Comparison of ENCODE assay signal across 33 cellular contexts in genomic region chr1:240905225-240905765, GRCh38.
"Had no signal": no experiment of that assay in that cellular context is flagged by ENCODE, and none has a peak within 500 bp of the region (broad histone marks: within the 10 kb centered on the region; RNA-seq: fewer than 3 reads in every experiment).

No MANE protein-coding gene starts in this region.

- FAIRE-seq: astrocyte, colon, TTC549 had no signal

- DNase-seq: activated B cell treated with CpG ODN at 0.5 μM for 24 hours; activated CD4-positive, alpha-beta memory T cell treated with anti-CD3 and anti-CD28 coated beads for 36 hours; activated CD4-positive, alpha-beta T cell treated with anti-CD3 and anti-CD28 coated beads for 4 hours; activated CD4-positive, alpha-beta T cell treated with anti-CD3 and anti-CD28 coated beads, Interleukin-2, amount 10 ng/mL, durations not matched to agents 24 days and 14 days; activated CD4-positive, alpha-beta T cell treated with anti-CD3 and anti-CD28 coated beads, Interleukin-2, amount 50 U/mL, for 1 hour; activated CD4-positive, alpha-beta T cell treated with anti-CD3 and anti-CD28 coated beads, Interleukin-2, amount 50 U/mL, for 4 hours; activated CD4-positive, CD25-positive, alpha-beta regulatory T cell treated with anti-CD3 and anti-CD28 coated beads, Interleukin-2, amount 50 U/mL, for 72 hours; activated CD8-positive, alpha-beta memory T cell treated with anti-CD3 and anti-CD28 coated beads, Interleukin-2, amount 50 U/mL, for 4 hours; activated CD8-positive, alpha-beta T cell treated with anti-CD3 and anti-CD28 coated beads for 36 hours; activated effector memory CD4-positive, alpha-beta T cell treated with anti-CD3 and anti-CD28 coated beads, Interleukin-2, amount 50 U/mL, for 16 hours; activated gamma-delta T cell treated with Interleukin-2 at 50 U/mL for 16 hours; activated naive CD4-positive, alpha-beta T cell; activated naive CD4-positive, alpha-beta T cell treated with anti-CD3 and anti-CD28 coated beads for 36 hours; activated naive CD4-positive, alpha-beta T cell treated with anti-CD3 and anti-CD28 coated beads, Interleukin-2, amount 50 U/mL, for 16 hours; activated naive CD8-positive, alpha-beta T cell treated with anti-CD3 and anti-CD28 coated beads for 36 hours; activated T-cell treated with anti-CD3 and anti-CD28 coated beads for 4 hours; activated T-cell treated with anti-CD3 and anti-CD28 coated beads, Interleukin-2, amount 50 U/mL, for 1 hour; activated T-cell treated with anti-CD3 and anti-CD28 coated beads, Interleukin-2, amount 50 U/mL, for 4 hours; activated T-cell treated with anti-CD3 and anti-CD28 coated beads, Interleukin-2, amount 50 U/mL, for 72 hours; adrenal gland; amniotic stem cell; aorta; body of pancreas; brain microvascular endothelial cell; central memory CD4-positive, alpha-beta T cell; T-helper 2 cell; T-helper 9 cell had no signal

- H3K9me3 ChIP-seq: adrenal gland, body of pancreas had no signal

- H3K4me3 ChIP-seq: adrenal gland, body of pancreas, breast epithelium had no signal

- H3K27ac ChIP-seq: adrenal gland, body of pancreas, brain microvascular endothelial cell, breast epithelium had no signal

- H3K27me3 ChIP-seq: adrenal gland, body of pancreas, brain microvascular endothelial cell, breast epithelium had no signal

- H3K4me1 ChIP-seq: adrenal gland, body of pancreas, breast epithelium had no signal

- ATAC-seq: activated CD8-positive, alpha-beta T cell treated with anti-CD3 and anti-CD28 coated beads for 36 hours; activated naive CD4-positive, alpha-beta T cell treated with anti-CD3 and anti-CD28 coated beads, Interleukin-2, amount 50 U/mL, for 72 hours; activated T-cell treated with anti-CD3 and anti-CD28 coated beads, Interleukin-2, amount 50 U/mL, for 4 hours; activated T-cell treated with anti-CD3 and anti-CD28 coated beads, Interleukin-2, amount 50 U/mL, for 72 hours; activated T-helper 17 cell treated with anti-CD3 and anti-CD28 coated beads, Interleukin-2, amount 50 U/mL, for 72 hours; body of pancreas had no signal

- H3K36me3 ChIP-seq: adrenal gland, brain microvascular endothelial cell, breast epithelium had no signal
